8 cellular contexts compared by ENCODE assay signal in the genomic region with DNA sequence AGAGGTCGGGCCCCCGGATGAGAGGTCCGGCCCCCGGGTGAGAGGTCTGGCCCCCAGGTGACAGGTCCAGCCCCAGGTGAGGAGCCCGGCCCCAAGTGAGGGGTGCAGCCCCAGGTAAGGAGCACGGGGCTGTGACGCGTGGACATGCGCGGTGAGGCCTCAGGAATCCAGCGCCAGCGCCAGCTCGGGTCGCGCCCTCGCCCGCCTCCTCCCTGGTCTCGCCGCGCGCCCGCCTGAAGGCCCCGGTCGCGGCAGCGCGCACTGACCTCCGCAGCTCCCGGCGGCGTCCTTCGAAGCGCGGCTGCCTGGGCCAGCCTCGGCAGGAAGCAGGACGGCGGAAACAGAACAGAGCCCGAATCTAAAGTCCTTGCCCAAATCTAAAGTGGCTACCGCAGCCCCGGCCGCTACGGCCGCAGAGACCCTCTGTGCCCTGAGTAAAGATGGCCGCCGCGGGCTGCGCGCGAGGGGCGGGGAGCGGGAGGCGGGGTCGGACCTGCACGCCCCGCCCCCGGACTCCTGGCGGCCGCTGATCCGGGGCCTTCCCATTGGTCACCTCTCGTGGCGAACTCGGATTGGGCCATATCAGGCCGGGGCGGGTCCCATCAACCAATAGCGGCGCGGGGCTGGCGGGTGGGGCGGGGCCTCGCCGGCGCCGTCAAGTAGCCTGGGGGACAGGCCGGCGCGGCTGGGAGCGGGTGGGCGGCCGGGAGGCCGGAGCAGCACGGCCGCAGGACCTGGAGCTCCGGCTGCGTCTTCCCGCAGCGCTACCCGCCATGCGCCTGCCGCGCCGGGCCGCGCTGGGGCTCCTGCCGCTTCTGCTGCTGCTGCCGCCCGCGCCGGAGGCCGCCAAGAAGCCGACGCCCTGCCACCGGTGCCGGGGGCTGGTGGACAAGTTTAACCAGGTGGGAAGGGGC. TPM values are rescaled to one million over a fixed set of nuclear protein-coding genes. Genes with fewer than 3 reads are reported as not detected.
DNase-seq lines count a peak whose midpoint lies in the region; ATAC-seq, FAIRE-seq and TF ChIP-seq lines count a peak whose summit lies in the region.

A gene (minus strand): TSS at position 442 of the 914 bp plus-strand sequence. CDS start 4,673 bp downstream, outside the sequence.
A gene with protein sequence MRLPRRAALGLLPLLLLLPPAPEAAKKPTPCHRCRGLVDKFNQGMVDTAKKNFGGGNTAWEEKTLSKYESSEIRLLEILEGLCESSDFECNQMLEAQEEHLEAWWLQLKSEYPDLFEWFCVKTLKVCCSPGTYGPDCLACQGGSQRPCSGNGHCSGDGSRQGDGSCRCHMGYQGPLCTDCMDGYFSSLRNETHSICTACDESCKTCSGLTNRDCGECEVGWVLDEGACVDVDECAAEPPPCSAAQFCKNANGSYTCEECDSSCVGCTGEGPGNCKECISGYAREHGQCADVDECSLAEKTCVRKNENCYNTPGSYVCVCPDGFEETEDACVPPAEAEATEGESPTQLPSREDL (plus strand): TSS at position 638 of the 914 bp plus-strand sequence. CDS start 136 bp downstream, at position 774.

- H3F3A ChIP-seq in smooth muscle cell (ENCODE audit: low read depth), result no peaks in the 10 kb centered on the region

- CTCF ChIA-PET in WTC11 (lab: Charles Lee), result interaction anchor here (0.8 to 2.1 kb wide), 4 partner anchors 17 to 289 kb away, joined by 3 to 8 read pairs (median 4); no protein-coding TSS in a partner anchor

- H3K4me1 Mint-ChIP-seq in WTC11, result peaks cover 5% of the 10 kb centered on the region

- no peaks in the 10 kb centered on the region for H3K27me3 Mint-ChIP-seq in WTC11 (ENCODE audit: low read depth)

- peaks cover 21% of the 10 kb centered on the region for H4K20me1 ChIP-seq in smooth muscle cell (ENCODE audit: low read depth)

- no peaks in the 10 kb centered on the region for H3K9me3 ChIP-seq in smooth muscle cell (replicated peaks; ENCODE audit: low read depth)

- TF ChIP-seq CTCF in WTC11 (IDR thresholded peaks at IDR 0.05), result no peak
- TF ChIP-seq CTCF in bronchial epithelial cell (IDR thresholded peaks at IDR 0.05; ENCODE audit: insufficient read depth, low read length, severe bottlenecking), result no peak
- TF ChIP-seq CTCF in smooth muscle cell (IDR thresholded peaks at IDR 0.05; ENCODE audit: borderline replicate concordance, insufficient read depth, poor library complexity, severe bottlenecking), result no peak

- H3K36me3 ChIP-seq in bronchial epithelial cell (ENCODE audit: control insufficient read depth, insufficient read depth, low read length), result peaks cover 2% of the 10 kb centered on the region
- H3K36me3 ChIP-seq in smooth muscle cell (ENCODE audit: low read depth), result no peaks in the 10 kb centered on the region

- H3K27ac ChIP-seq in smooth muscle cell (ENCODE audit: low read depth), result peak within 1 kb of the TSS; percentile 87

- peak within 1 kb of the TSS; percentile 99 for H3K4me2 ChIP-seq in smooth muscle cell

- peak within 1 kb of the TSS; percentile 94 for H3K9ac ChIP-seq in smooth muscle cell (ENCODE audit: low read depth)

- H3K79me2 ChIP-seq in smooth muscle cell (ENCODE audit: low read depth), result peaks cover 27% of the 10 kb centered on the region

- H3K9me3 Mint-ChIP-seq in WTC11, result no peaks in the 10 kb centered on the region

- FAIRE-seq in bronchial epithelial cell (lab: Jason Lieb, UNC), result no peak

- peaks cover 4% of the 10 kb centered on the region for H3K4me1 ChIP-seq in smooth muscle cell (ENCODE audit: low read depth)

- POLR2A ChIA-PET in WTC11 (lab: Charles Lee), result no interaction called here

- H3K4me3 Mint-ChIP-seq in WTC11, result peak within 1 kb of the TSS; percentile 78

- H3K27me3 ChIP-seq in bronchial epithelial cell (ENCODE audit: control insufficient read depth, insufficient read depth, low read length) (no peaks in the 10 kb centered on the region), smooth muscle cell (ENCODE audit: low read depth) (no peaks in the 10 kb centered on the region)

- peak; percentile 84 for ATAC-seq in GM18907 (IDR thresholded peaks at IDR 0.05; ENCODE audit: unreplicated experiment)
- ATAC-seq in HG03139 (IDR thresholded peaks at IDR 0.05; ENCODE audit: unreplicated experiment), result peak; percentile 82
- ATAC-seq in WTC11, result peak; percentile 95

- 1% methylated on average over 94 of the region's 103 CpGs for WGBS in smooth muscle cell (ENCODE audit: low lambda C conversion rate)

- peak within 1 kb of the TSS; percentile 93 for H2AFZ ChIP-seq in smooth muscle cell (ENCODE audit: low read depth)

- peaks cover 7% of the 10 kb centered on the region; the same call in 1 of the 2 replicates for H3K36me3 Mint-ChIP-seq in WTC11

- DNase-seq in AG08395 (ENCODE audit: low spot score) (peak; percentile 100), NCI-H226 (peak; percentile 72), WTC11 (ENCODE audit: low spot score) (peak; percentile 98), bronchial epithelial cell (ENCODE audit: low read depth) (peak; percentile 82), iPS-NIHi7 (ENCODE audit: extremely low spot score) (peak; percentile 100), smooth muscle cell (lab: John Stamatoyannopoulos, UW; ENCODE audit: unreplicated experiment) (peak; percentile 94)

- H3K4me3 ChIP-seq in bronchial epithelial cell (ENCODE audit: low read depth, low read length), result peak within 1 kb of the TSS; percentile 84
- peak within 1 kb of the TSS; percentile 97 for H3K4me3 ChIP-seq in smooth muscle cell

- H3K27ac Mint-ChIP-seq in WTC11, result no peak within 1 kb of the TSS; the same call in 1 of the 2 replicates

TF ChIP-seq in WTC11, 78 proteins besides CTCF, POLR2A, EP300 and RAD21 (continues in another document):
- TF ChIP-seq ZNF317 (CRISPR knock-in tag; IDR thresholded peaks at IDR 0.05; ENCODE audit: borderline replicate concordance, low read depth) (0 out of 2 replicates have a peak, but pooled peaks have one; percentile 37), ZNF263 (CRISPR knock-in tag; IDR thresholded peaks at IDR 0.05; ENCODE audit: low read depth) (0 out of 2 replicates have a peak, but pooled peaks have one; percentile 45), CBFB (CRISPR knock-in tag; IDR thresholded peaks at IDR 0.05; ENCODE audit: low read depth) (0 out of 2 replicates have a peak, but pooled peaks have one; percentile 50), TCF7 (CRISPR knock-in tag; IDR thresholded peaks at IDR 0.05; ENCODE audit: low read depth) (no peak), ETV6 (CRISPR knock-in tag; IDR thresholded peaks at IDR 0.05) (0 out of 2 replicates have a peak, but pooled peaks have one; percentile 49), TEAD1 (CRISPR knock-in tag; IDR thresholded peaks at IDR 0.05) (peak; percentile 24), GABPB1 (CRISPR knock-in tag; IDR thresholded peaks at IDR 0.05) (no peak), NFYB (CRISPR knock-in tag; conservative IDR thresholded peaks at IDR 0.05; ENCODE audit: low read depth) (peak; percentile 86)
- TF ChIP-seq, protein P1, sequence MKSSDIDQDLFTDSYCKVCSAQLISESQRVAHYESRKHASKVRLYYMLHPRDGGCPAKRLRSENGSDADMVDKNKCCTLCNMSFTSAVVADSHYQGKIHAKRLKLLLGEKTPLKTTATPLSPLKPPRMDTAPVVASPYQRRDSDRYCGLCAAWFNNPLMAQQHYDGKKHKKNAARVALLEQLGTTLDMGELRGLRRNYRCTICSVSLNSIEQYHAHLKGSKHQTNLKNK (CRISPR knock-in tag; IDR thresholded peaks at IDR 0.05), result no peak
- TF ChIP-seq, protein P2, sequence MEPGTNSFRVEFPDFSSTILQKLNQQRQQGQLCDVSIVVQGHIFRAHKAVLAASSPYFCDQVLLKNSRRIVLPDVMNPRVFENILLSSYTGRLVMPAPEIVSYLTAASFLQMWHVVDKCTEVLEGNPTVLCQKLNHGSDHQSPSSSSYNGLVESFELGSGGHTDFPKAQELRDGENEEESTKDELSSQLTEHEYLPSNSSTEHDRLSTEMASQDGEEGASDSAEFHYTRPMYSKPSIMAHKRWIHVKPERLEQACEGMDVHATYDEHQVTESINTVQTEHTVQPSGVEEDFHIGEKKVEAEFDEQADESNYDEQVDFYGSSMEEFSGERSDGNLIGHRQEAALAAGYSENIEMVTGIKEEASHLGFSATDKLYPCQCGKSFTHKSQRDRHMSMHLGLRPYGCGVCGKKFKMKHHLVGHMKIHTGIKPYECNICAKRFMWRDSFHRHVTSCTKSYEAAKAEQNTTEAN (CRISPR knock-in tag; IDR thresholded peaks at IDR 0.05), result 0 out of 2 replicates have a peak, but pooled peaks have one; percentile 57
- TF ChIP-seq, protein P3, sequence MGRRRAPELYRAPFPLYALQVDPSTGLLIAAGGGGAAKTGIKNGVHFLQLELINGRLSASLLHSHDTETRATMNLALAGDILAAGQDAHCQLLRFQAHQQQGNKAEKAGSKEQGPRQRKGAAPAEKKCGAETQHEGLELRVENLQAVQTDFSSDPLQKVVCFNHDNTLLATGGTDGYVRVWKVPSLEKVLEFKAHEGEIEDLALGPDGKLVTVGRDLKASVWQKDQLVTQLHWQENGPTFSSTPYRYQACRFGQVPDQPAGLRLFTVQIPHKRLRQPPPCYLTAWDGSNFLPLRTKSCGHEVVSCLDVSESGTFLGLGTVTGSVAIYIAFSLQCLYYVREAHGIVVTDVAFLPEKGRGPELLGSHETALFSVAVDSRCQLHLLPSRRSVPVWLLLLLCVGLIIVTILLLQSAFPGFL (CRISPR knock-in tag; IDR thresholded peaks at IDR 0.05; ENCODE audit: borderline replicate concordance), result no peak
- TF ChIP-seq, protein P4, sequence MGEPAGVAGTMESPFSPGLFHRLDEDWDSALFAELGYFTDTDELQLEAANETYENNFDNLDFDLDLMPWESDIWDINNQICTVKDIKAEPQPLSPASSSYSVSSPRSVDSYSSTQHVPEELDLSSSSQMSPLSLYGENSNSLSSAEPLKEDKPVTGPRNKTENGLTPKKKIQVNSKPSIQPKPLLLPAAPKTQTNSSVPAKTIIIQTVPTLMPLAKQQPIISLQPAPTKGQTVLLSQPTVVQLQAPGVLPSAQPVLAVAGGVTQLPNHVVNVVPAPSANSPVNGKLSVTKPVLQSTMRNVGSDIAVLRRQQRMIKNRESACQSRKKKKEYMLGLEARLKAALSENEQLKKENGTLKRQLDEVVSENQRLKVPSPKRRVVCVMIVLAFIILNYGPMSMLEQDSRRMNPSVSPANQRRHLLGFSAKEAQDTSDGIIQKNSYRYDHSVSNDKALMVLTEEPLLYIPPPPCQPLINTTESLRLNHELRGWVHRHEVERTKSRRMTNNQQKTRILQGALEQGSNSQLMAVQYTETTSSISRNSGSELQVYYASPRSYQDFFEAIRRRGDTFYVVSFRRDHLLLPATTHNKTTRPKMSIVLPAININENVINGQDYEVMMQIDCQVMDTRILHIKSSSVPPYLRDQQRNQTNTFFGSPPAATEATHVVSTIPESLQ (CRISPR knock-in tag; IDR thresholded peaks at IDR 0.05), result no peak

RNA-seq across cellular contexts. Expression of the first gene that starts in this region (rescaled TPM):
- total RNA-seq in WTC11 (2021) (26.5 to 29.2 TPM (median 26.7 TPM) in 3 replicates), bronchial epithelial cell (11.8 and 18.7 TPM in 2 replicates), smooth muscle cell (12.7 and 13.9 TPM in 2 replicates)
- polyA plus RNA-seq in smooth muscle cell, result 42.7 and 45.9 TPM in 2 replicates

RNA-seq across cellular contexts. Expression of the second gene that starts in this region (rescaled TPM):
- total RNA-seq in WTC11 (2021) (34.9 to 42.8 TPM (median 35.2 TPM) in 3 replicates), bronchial epithelial cell (57.4 and 71.6 TPM in 2 replicates), smooth muscle cell (47.4 and 52.7 TPM in 2 replicates)
- 100 and 127 TPM in 2 replicates for polyA plus RNA-seq in smooth muscle cell

Comparison
In these comparisons a context has a peak if more than half of its experiments do, and no peak if none do; other contexts are left out.
1. Peak in every context shown above with its lines: DNase-seq, ATAC-seq, H3K4me3 ChIP-seq and H3K27ac ChIP-seq.